8 cellular contexts compared by ENCODE assay signal in genomic region chr15:30621352-30621751, GRCh38. TPM values are rescaled to one million over a fixed set of nuclear protein-coding genes. Genes with fewer than 3 reads are reported as not detected.
DNase-seq lines count a peak whose midpoint lies in the region; ATAC-seq, FAIRE-seq and TF ChIP-seq lines count a peak whose summit lies in the region.
"Not testable (repeated sequence)": the region's sequence is repeated elsewhere in the genome, so short reads cannot be mapped to it uniquely, and the experiment has no call there.

No MANE protein-coding gene starts in this region.

- H3K36me3 ChIP-seq in Karpas-422 (ENCODE audit: insufficient read depth, low read length); SK-N-SH (replicated peaks in 1 of 2; ENCODE audit: control insufficient read depth in 1 of 2, insufficient read depth in 2 of 2, low read length in 1 of 2); HepG2 (replicated peaks in 1 of 2; ENCODE audit: control insufficient read depth in 1 of 2, insufficient read depth in 2 of 2, low read length in 2 of 2); smooth muscle cell (ENCODE audit: low read depth): not testable (repeated sequence)

- in situ Hi-C loops in ACHN (cut with HindIII; ENCODE audit: low pct_ligation_motif_present, low pct_unique_long_range_greater_than_20kb, low sequenced_read_pairs); HepG2 (cut with HindIII; ENCODE audit: extremely low pct_ligation_motif_present, low pct_unique_long_range_greater_than_20kb): not testable (repeated sequence)

- not testable (repeated sequence) for H3K27me3 ChIP-seq in Karpas-422 (ENCODE audit: low read length); SK-N-SH (ENCODE audit: insufficient read depth); HepG2 (ENCODE audit: control insufficient read depth in 1 of 2, insufficient read depth in 2 of 2, low read length in 2 of 2); smooth muscle cell (ENCODE audit: low read depth)

- peak; percentile 15; the same call in 1 of the 3 replicates for ATAC-seq in HepG2

- intact Hi-C loops in HepG2 (cut with micrococcal nuclease; ENCODE audit: unreplicated experiment) = not testable (repeated sequence)

- not testable (repeated sequence) for BruUV-seq in HepG2 (replicated peaks; lab: Mats Ljungman, UMichigan)

- H3K9ac ChIP-seq in Karpas-422 (ENCODE audit: low read length); SK-N-SH; HepG2 (ENCODE audit: insufficient read depth, low read depth, low read length); smooth muscle cell (ENCODE audit: low read depth): not testable (repeated sequence)

- not testable (repeated sequence) for H4K20me1 ChIP-seq in Karpas-422 (ENCODE audit: insufficient read depth, low read depth, low read length); SK-N-SH (ENCODE audit: insufficient read depth); HepG2 (ENCODE audit: insufficient read depth, low read length); smooth muscle cell (ENCODE audit: low read depth)

- not testable (repeated sequence) for H3K4me3 ChIP-seq in Karpas-422 (ENCODE audit: low read length); SK-N-SH (ENCODE audit: low read depth in 2 of 2, low read length in 1 of 2); choroid plexus epithelial cell (ENCODE audit: low read depth, low read length); fibroblast of pulmonary artery (replicated peaks; ENCODE audit: low read depth, low read length); HepG2 (replicated peaks in 1 of 3; ENCODE audit: insufficient read depth in 1 of 3, low read depth in 2 of 3, low read length in 3 of 3); smooth muscle cell

- not testable (repeated sequence) for TF ChIP-seq EP300 in SK-N-SH (IDR thresholded peaks at IDR 0.05; ENCODE audit: borderline replicate concordance in 1 of 2, low read depth in 1 of 2, low read length in 1 of 2); HepG2 (IDR thresholded peaks at IDR 0.05; ENCODE audit: low read depth in 2 of 2, low read length in 2 of 2); HepG2 (CRISPR knock-in tag; IDR thresholded peaks at IDR 0.05; ENCODE audit: borderline replicate concordance)

- TF ChIP-seq POLR2A in HepG2 (IDR thresholded peaks at IDR 0.05; ENCODE audit: insufficient read depth in 1 of 2, low read depth in 2 of 2, low read length in 2 of 2) = not testable (repeated sequence)

- CTCF ChIA-PET in SK-N-SH (lab: Yijun Ruan, JAX); HepG2 (lab: Yijun Ruan, JAX; ENCODE audit: low intra/inter-chr PET ratio, low total read pairs): not testable (repeated sequence)

- POLR2A ChIA-PET in SK-N-SH (lab: Yijun Ruan, JAX); HepG2 (lab: Yijun Ruan, JAX): not testable (repeated sequence)

- FAIRE-seq in HepG2 (lab: Jason Lieb, UNC) = peak; percentile 80

- not testable (repeated sequence) for H3K4me2 ChIP-seq in Karpas-422 (ENCODE audit: low read depth, low read length, poor library complexity, severe bottlenecking); SK-N-SH; HepG2 (ENCODE audit: low read depth, low read length); smooth muscle cell

- H3K9me3 ChIP-seq in Karpas-422 (ENCODE audit: low read length); SK-N-SH; HepG2 (ENCODE audit: low read length); smooth muscle cell (replicated peaks; ENCODE audit: low read depth): not testable (repeated sequence)

- TF ChIP-seq RAD21 in SK-N-SH (IDR thresholded peaks at IDR 0.05; ENCODE audit: low read length); HepG2 (CRISPR knock-in tag; IDR thresholded peaks at IDR 0.05): not testable (repeated sequence)

- H3K27ac ChIP-seq in Karpas-422 (ENCODE audit: low read length); SK-N-SH (ENCODE audit: low read depth in 2 of 2, low read length in 1 of 2); HepG2 (ENCODE audit: extremely low read length, insufficient read depth, low read length); smooth muscle cell (ENCODE audit: low read depth): not testable (repeated sequence)

- DNase-seq in ACHN (peak; percentile 9), ELR (ENCODE audit: low read depth) (peak; percentile 34), Karpas-422 (peak; percentile 41), choroid plexus epithelial cell (ENCODE audit: low read depth) (peak; percentile 44), fibroblast of pulmonary artery (ENCODE audit: low read depth) (peak; percentile 14), HepG2 (ENCODE audit: low spot score) (peak; percentile 6)
- DNase-seq in SK-N-SH; smooth muscle cell (lab: John Stamatoyannopoulos, UW; ENCODE audit: unreplicated experiment): not testable (repeated sequence)

- TF ChIP-seq CTCF in SK-N-SH (IDR thresholded peaks at IDR 0.05) (peak; percentile 26), choroid plexus epithelial cell (conservative IDR thresholded peaks at IDR 0.05; ENCODE audit: low read depth, low read length) (peak; percentile 11), smooth muscle cell (IDR thresholded peaks at IDR 0.05; ENCODE audit: borderline replicate concordance, insufficient read depth, poor library complexity, severe bottlenecking) (peak; percentile 26)
- not testable (repeated sequence) for TF ChIP-seq CTCF in fibroblast of pulmonary artery (IDR thresholded peaks at IDR 0.05; ENCODE audit: low read length, missing control alignments); HepG2 (CRISPR knock-in tag; IDR thresholded peaks at IDR 0.05)

- not testable (repeated sequence) for H3K79me2 ChIP-seq in Karpas-422 (ENCODE audit: low read length); HepG2 (ENCODE audit: insufficient read depth, low read length); smooth muscle cell (ENCODE audit: low read depth)
- H3K79me2 ChIP-seq in SK-N-SH (ENCODE audit: insufficient read depth) = peaks cover 29% of the 10 kb centered on the region

- 0% methylated on average over 1 of the region's 3 CpGs for WGBS in SK-N-SH (ENCODE audit: low lambda C conversion rate)
- 0% methylated on average over 1 of the region's 3 CpGs for WGBS in HepG2 (ENCODE audit: low lambda C conversion rate)
- 4% methylated on average over 1 of the region's 3 CpGs for WGBS in smooth muscle cell (ENCODE audit: low lambda C conversion rate)

- not testable (repeated sequence) for H3K9me2 ChIP-seq in Karpas-422 (replicated peaks; ENCODE audit: insufficient read depth, low read length); SK-N-SH

- not testable (repeated sequence) for H2AFZ ChIP-seq in Karpas-422 (ENCODE audit: low read length); SK-N-SH (ENCODE audit: low read depth); HepG2 (ENCODE audit: low read length); smooth muscle cell (ENCODE audit: low read depth)

- H3K4me1 ChIP-seq in Karpas-422 (ENCODE audit: low read length); SK-N-SH (ENCODE audit: control insufficient read depth in 1 of 2, insufficient read depth in 2 of 2, low read depth in 1 of 2, low read length in 1 of 2); HepG2 (ENCODE audit: insufficient read depth, low read length); smooth muscle cell (ENCODE audit: low read depth): not testable (repeated sequence)

- H3F3A ChIP-seq in SK-N-SH (replicated peaks; ENCODE audit: insufficient read depth); smooth muscle cell (ENCODE audit: low read depth): not testable (repeated sequence)

RNA-seq across cellular contexts. Expression of gene GOLGA8H, which starts 17.5 kb away (rescaled TPM):
- not detected in 2 replicates for total RNA-seq in Karpas-422 (2014; rRNA removed; shearing (Covaris generic); ENCODE audit: low replicate concordance)
- polyA plus RNA-seq in SK-N-SH (2012; rRNA removed) (0.86 and 0.89 TPM in 2 replicates), HepG2 (2011; rRNA removed) (0.16 and 0.24 TPM in 2 replicates), smooth muscle cell (not detected in 2 replicates)
- 0.52 and 0.54 TPM in 2 replicates for polyA plus RNA-seq in SK-N-SH (2012; cell fraction: cytosol; rRNA removed)
- polyA plus RNA-seq in SK-N-SH (2012; cell fraction: nucleus; rRNA removed) = 2.8 and 3.3 TPM in 2 replicates
- total RNA-seq in HepG2 (2016; rRNA removed; fragmentation: Illumina TruSeq; extraction: Trizol) (0.21 and 0.49 TPM in 2 replicates), smooth muscle cell (0.27 TPM in 1 of 2 replicates, not detected in the other)
- total RNA-seq in HepG2 (2016; cell fraction: cytosol; rRNA removed; fragmentation: Illumina TruSeq; extraction: Trizol; ENCODE audit: low read depth) = not detected in 2 replicates
- 0.48 TPM in 1 of 2 replicates, not detected in the other for total RNA-seq in HepG2 (2016; cell fraction: insoluble cytoplasmic fraction; rRNA removed; fragmentation: Illumina TruSeq; extraction: Trizol)
- 0.14 TPM in 1 of 2 replicates, not detected in the other for total RNA-seq in HepG2 (2016; cell fraction: membrane; rRNA removed; fragmentation: Illumina TruSeq; extraction: Trizol)
- 0.34 and 0.38 TPM in 2 replicates for total RNA-seq in HepG2 (2016; cell fraction: nucleus; rRNA removed; fragmentation: Illumina TruSeq; extraction: Trizol)
- polyA plus RNA-seq in HepG2 (2011; cell fraction: cytosol; rRNA removed) = 0.13 TPM in 1 of 2 replicates, not detected in the other
- polyA plus RNA-seq in HepG2 (2011; cell fraction: nucleus; rRNA removed) = 0.84 and 1.0 TPM in 2 replicates
- 0.15 and 0.19 TPM in 2 replicates for polyA plus RNA-seq in HepG2 (2012)
- polyA plus RNA-seq in HepG2 (2016; cell fraction: cytosol; fragmentation: Illumina TruSeq; extraction: Trizol; ENCODE audit: low read depth) = not detected in 2 replicates
- not detected in 2 replicates for polyA plus RNA-seq in HepG2 (2016; cell fraction: insoluble cytoplasmic fraction; fragmentation: Illumina TruSeq; extraction: Trizol; ENCODE audit: low read depth)
- polyA plus RNA-seq in HepG2 (2016; cell fraction: membrane; fragmentation: Illumina TruSeq; extraction: Trizol; ENCODE audit: low read depth) = 0.13 TPM in 1 of 2 replicates, not detected in the other
- polyA plus RNA-seq in HepG2 (2016; cell fraction: nucleus; fragmentation: Illumina TruSeq; extraction: Trizol; ENCODE audit: insufficient read depth, low read depth) = 0.57 and 1.7 TPM in 2 replicates
- polyA minus RNA-seq in HepG2 (2011; rRNA and poly(A)+ RNA removed; ENCODE audit: low replicate concordance) = not detected in 2 replicates
- polyA minus RNA-seq in HepG2 (2011; cell fraction: cytosol; rRNA and poly(A)+ RNA removed) = not detected in 2 replicates
- polyA minus RNA-seq in HepG2 (2011; cell fraction: nucleus; rRNA and poly(A)+ RNA removed) = 0.25 and 0.39 TPM in 2 replicates
